Comparison of ENCODE assay signal across 3 cellular contexts in the genomic region with DNA sequence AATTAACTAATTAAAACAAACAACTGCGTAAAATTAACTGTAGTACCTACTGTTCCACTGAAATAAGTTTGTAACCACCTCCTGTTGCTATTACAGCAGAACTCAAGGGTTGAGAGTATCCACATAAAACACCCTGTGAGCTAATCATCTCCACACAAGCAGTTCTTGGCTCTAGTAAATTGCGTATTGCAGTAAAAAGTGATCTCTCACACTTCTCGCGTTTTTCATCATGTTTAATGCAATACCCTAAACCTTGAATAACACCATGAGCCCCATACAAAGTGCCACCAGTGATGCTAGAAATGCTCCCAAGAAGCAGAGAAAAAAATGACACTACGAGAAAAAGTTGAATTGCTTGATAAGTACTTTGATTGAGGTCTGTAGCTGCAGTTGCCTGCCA.
"Had no signal": no experiment of that assay in that cellular context is flagged by ENCODE, and none has a peak within 500 bp of the region (broad histone marks: within the 10 kb centered on the region; RNA-seq: fewer than 3 reads in every experiment).

No MANE protein-coding gene starts in this region.

- DNase-seq: GDM1, GF-D8 had no signal

- H3K4me3 ChIP-seq: GM12878 had no signal
